14 cellular contexts compared by ENCODE assay signal in genomic region chr11:76044750-76045320, GRCh38.
DNase-seq lines count a peak whose midpoint lies in the region; TF ChIP-seq lines count a peak whose summit lies in the region.
"Had no signal": no experiment of that assay in that cellular context is flagged by ENCODE, and none has a peak within 500 bp of the region (broad histone marks: within the 10 kb centered on the region; RNA-seq: fewer than 3 reads in every experiment).

No MANE protein-coding gene starts in this region.

- peaks cover 7% of the 10 kb centered on the region for H3K4me1 Mint-ChIP-seq in neural progenitor cell
- H3K4me1 Mint-ChIP-seq: B cell had no signal

- no peak overlapping the region for H3K27ac Mint-ChIP-seq in neural progenitor cell
- H3K27ac Mint-ChIP-seq: B cell; CD4-positive, alpha-beta T cell; GM23338 had no signal

- WGBS in hepatocyte (ENCODE audit: low lambda C conversion rate, missing lambda C conversion rate): 69% methylated on average over 7 of the region's 7 CpGs

- H2AFZ ChIP-seq in hepatocyte (no peak overlapping the region), neural progenitor cell (replicated peaks) (no peak overlapping the region)
- H2AFZ ChIP-seq: GM23338 had no signal

- H3K27me3 Mint-ChIP-seq in neural progenitor cell (ENCODE audit: insufficient read depth, low read depth): no peaks in the 10 kb centered on the region
- H3K27me3 Mint-ChIP-seq: B cell; CD4-positive, alpha-beta T cell had no signal

- H3K27me3 ChIP-seq in ascending aorta (no peaks in the 10 kb centered on the region), hepatocyte (no peaks in the 10 kb centered on the region), neural progenitor cell (no peaks in the 10 kb centered on the region)

- H3K36me3 ChIP-seq in ascending aorta (no peaks in the 10 kb centered on the region), hepatocyte (replicated peaks; ENCODE audit: insufficient read depth, low read depth) (no peaks in the 10 kb centered on the region), neural progenitor cell (no peaks in the 10 kb centered on the region)

- DNase-seq in ascending aorta (ENCODE audit: low spot score in 2 of 2): no peak
- no peak for DNase-seq in hepatocyte (ENCODE audit: low spot score)
- DNase-seq in neural progenitor cell (ENCODE audit: low spot score): no peak
- no peak for DNase-seq in caudate nucleus (lab: John Stamatoyannopoulos, UW)
- DNase-seq in activated CD4-positive, alpha-beta T cell treated with anti-CD3 and anti-CD28 coated beads for 48 hours: no peak
- no peak for DNase-seq in HCEC 1CT
- no peak for DNase-seq in NCI-H2107 (lab: John Stamatoyannopoulos, UW)
- DNase-seq: C1 segment of cervical spinal cord; CD4-positive, alpha-beta T cell; DMS79; H7 had no signal

- no peak for TF ChIP-seq CTCF in ascending aorta (IDR thresholded peaks at IDR 0.05)
- no peak for TF ChIP-seq CTCF in hepatocyte (IDR thresholded peaks at IDR 0.05; ENCODE audit: poor library complexity)
- no peak for TF ChIP-seq CTCF in neural progenitor cell (IDR thresholded peaks at IDR 0.05)

- H3K9me2 ChIP-seq in hepatocyte (replicated peaks; ENCODE audit: insufficient read depth): no peaks in the 10 kb centered on the region

- peak overlapping the region; percentile 46 to 57 for H3K27ac ChIP-seq in ascending aorta
- peak overlapping the region; percentile 3 for H3K27ac ChIP-seq in hepatocyte
- peak overlapping the region; percentile 29 for H3K27ac ChIP-seq in neural progenitor cell
- H3K27ac ChIP-seq in caudate nucleus (ENCODE audit: low read depth, low read length): no peak overlapping the region

- intact Hi-C loops in ascending aorta (cut with DNase I): no loop called here

- H3K4me1 ChIP-seq in ascending aorta (peaks cover 0 to 4% of the 10 kb centered on the region in 2 donors), hepatocyte (ENCODE audit: insufficient read depth) (peaks cover 35% of the 10 kb centered on the region), neural progenitor cell (peaks cover 15% of the 10 kb centered on the region)

- H4K20me1 ChIP-seq in hepatocyte (ENCODE audit: insufficient read depth, poor library complexity, severe bottlenecking) (no peaks in the 10 kb centered on the region), neural progenitor cell (ENCODE audit: low read depth) (peaks cover 10% of the 10 kb centered on the region)

- H3F3A ChIP-seq in neural progenitor cell (ENCODE audit: low read depth): peaks cover 13% of the 10 kb centered on the region

- H3K9me3 Mint-ChIP-seq in neural progenitor cell: peaks cover 28% of the 10 kb centered on the region

- H3K4me3 Mint-ChIP-seq in neural progenitor cell: no peak overlapping the region
- H3K4me3 Mint-ChIP-seq: B cell; CD4-positive, alpha-beta T cell; GM23338 had no signal

- peak overlapping the region; percentile 31 for H3K4me2 ChIP-seq in hepatocyte
- no peak overlapping the region for H3K4me2 ChIP-seq in neural progenitor cell
- H3K4me2 ChIP-seq: GM23338 had no signal

- no peak overlapping the region for H3K9ac ChIP-seq in neural progenitor cell

- peaks cover 23% of the 10 kb centered on the region for H3K36me3 Mint-ChIP-seq in neural progenitor cell

- H3K9me3 ChIP-seq in ascending aorta (no peaks in the 10 kb centered on the region), hepatocyte (ENCODE audit: low read depth) (no peaks in the 10 kb centered on the region), neural progenitor cell (ENCODE audit: low read depth) (no peaks in the 10 kb centered on the region)

- H3K79me2 ChIP-seq in hepatocyte: no peaks in the 10 kb centered on the region
- no peaks in the 10 kb centered on the region for H3K79me2 ChIP-seq in neural progenitor cell (ENCODE audit: low read depth)

- H3K4me3 ChIP-seq in ascending aorta: no peak overlapping the region
- H3K4me3 ChIP-seq in hepatocyte: no peak overlapping the region
- no peak overlapping the region for H3K4me3 ChIP-seq in neural progenitor cell
- H3K4me3 ChIP-seq: GM12878, GM23338 had no signal
